Comparison of ENCODE assay signal across 24 cellular contexts in genomic region chr3:43036621-43037331, GRCh38. TPM values are rescaled to one million over a fixed set of nuclear protein-coding genes. Genes with fewer than 3 reads are reported as not detected.
DNase-seq lines count a peak whose midpoint lies in the region; ATAC-seq and TF ChIP-seq lines count a peak whose summit lies in the region.
"Had no signal": no experiment of that assay in that cellular context is flagged by ENCODE, and none has a peak within 500 bp of the region (broad histone marks: within the 10 kb centered on the region; RNA-seq: fewer than 3 reads in every experiment).

No MANE protein-coding gene starts in this region.

- no peak overlapping the region for H3K4me3 Mint-ChIP-seq in H9
- peak overlapping the region; percentile 40 to 44 for H3K4me3 Mint-ChIP-seq in effector memory CD8-positive, alpha-beta T cell
- H3K4me3 Mint-ChIP-seq in MCF 10A (ENCODE audit: unreplicated experiment): no peak overlapping the region
- H3K4me3 Mint-ChIP-seq: CD4-positive, alpha-beta T cell; HFFc6; naive B cell had no signal

- H2BK20ac ChIP-seq in H9 (ENCODE audit: low read depth, low read length, poor library complexity, severe bottlenecking): no peak overlapping the region

- H3K9me3 Mint-ChIP-seq in H9 (peaks cover 4 to 5% of the 10 kb centered on the region in 2 experiments; a peak in 3 of 5 replicates), MCF 10A (ENCODE audit: unreplicated experiment) (no peaks in the 10 kb centered on the region)
- H3K9me3 Mint-ChIP-seq in effector memory CD8-positive, alpha-beta T cell: no peaks in the 10 kb centered on the region
- H3K9me3 Mint-ChIP-seq: CD4-positive, alpha-beta T cell; HFFc6 had no signal

- no peak for TF ChIP-seq CTCF in H9 (conservative IDR thresholded peaks at IDR 0.05)
- no peak for TF ChIP-seq CTCF in MCF 10A (IDR thresholded peaks at IDR 0.05; ENCODE audit: unreplicated experiment)
- TF ChIP-seq CTCF in RWPE1 (conservative IDR thresholded peaks at IDR 0.05; ENCODE audit: low read depth): no peak

- no peaks in the 10 kb centered on the region for H3K79me2 ChIP-seq in H9 (ENCODE audit: insufficient read depth, low read length)

- H3K18ac ChIP-seq in H9 (ENCODE audit: insufficient read length, low read depth, low read length): no peak overlapping the region

- H2AK5ac ChIP-seq in H9 (ENCODE audit: insufficient read length, low read length): no peak overlapping the region

- H3K36me3 Mint-ChIP-seq in H9 (ENCODE audit: insufficient read depth in 1 of 3, low read depth in 3 of 3) (peaks cover 0 to 2% (median 0%) of the 10 kb centered on the region in 3 experiments; a peak in 3 of 7 replicates), MCF 10A (ENCODE audit: insufficient read depth, unreplicated experiment) (no peaks in the 10 kb centered on the region)
- H3K36me3 Mint-ChIP-seq in effector memory CD8-positive, alpha-beta T cell (ENCODE audit: insufficient read depth): peaks cover 3% of the 10 kb centered on the region

- H2BK5ac ChIP-seq in H9 (ENCODE audit: insufficient read length, low read length): no peak overlapping the region

- no peak overlapping the region for H3K4ac ChIP-seq in H9 (ENCODE audit: low read depth, low read length)

- POLR2A ChIA-PET in MCF 10A (lab: Yijun Ruan, JAX): interaction anchor here (0.6 kb wide), 2 partner anchors 143 to 972 kb away, joined by 4 read pairs; no protein-coding TSS in a partner anchor
- POLR2A ChIA-PET in RWPE1 (lab: Yijun Ruan, JAX; ENCODE audit: low non-redundant PET): no interaction called here

- H2BK15ac ChIP-seq in H9 (ENCODE audit: low read depth, low read length): no peak overlapping the region

- ATAC-seq in GM18870 (IDR thresholded peaks at IDR 0.05; ENCODE audit: unreplicated experiment): peak; percentile 56
- ATAC-seq in effector memory CD8-positive, alpha-beta T cell (replicated peaks): peak; percentile 94

- no TSS peak for BruUV-seq in MCF 10A (replicated peaks; lab: Mats Ljungman, UMichigan)

- H3K4me2 ChIP-seq in H9 (ENCODE audit: insufficient read depth, insufficient read length, low read length): no peak overlapping the region

- CTCF ChIA-PET in MCF 10A (lab: Yijun Ruan, JAX): no interaction called here
- CTCF ChIA-PET in RWPE1 (lab: Yijun Ruan, JAX): no interaction called here

- no peak overlapping the region for H3K23ac ChIP-seq in H9 (ENCODE audit: insufficient read length, low read depth, low read length)

- DNase-seq in H9 (peak; percentile 9), renal cortical epithelial cell (ENCODE audit: low read depth) (peak; percentile 16), MCF 10A (ENCODE audit: unreplicated experiment) (no peak), RWPE1 (ENCODE audit: low spot score) (no peak), HUDEP-2 (lab: John Stamatoyannopoulos, UW; ENCODE audit: unreplicated experiment in 76 of 76) (no peak)
- DNase-seq in effector memory CD8-positive, alpha-beta T cell: peak; percentile 18 to 34 (median 26)
- DNase-seq: activated CD4-positive, alpha-beta T cell treated with anti-CD3 and anti-CD28 coated beads for 1 hour; activated gamma-delta T cell; CD4-positive, alpha-beta T cell; DMS53; GF-D8; HFFc6; mesenchymal stem cell; MG63; naive B cell; posterior cingulate gyrus; Right ventricle myocardium superior; small intestine; stimulated activated CD4-positive, alpha-beta T cell treated with anti-CD3 and anti-CD28 coated beads, Interleukin-4, amount 100 ng/mL, for 1 hour; stomach; trophoblast cell had no signal

- intact Hi-C loops in MCF 10A (cut with micrococcal nuclease): no loop called here

- H3T11ph ChIP-seq in H9 (ENCODE audit: low read length): no peak overlapping the region

- no peak overlapping the region for H3K27ac Mint-ChIP-seq in H9
- peak overlapping the region; percentile 76 to 88 for H3K27ac Mint-ChIP-seq in effector memory CD8-positive, alpha-beta T cell
- no peak overlapping the region for H3K27ac Mint-ChIP-seq in MCF 10A (ENCODE audit: low read depth, unreplicated experiment)
- H3K27ac Mint-ChIP-seq: CD4-positive, alpha-beta T cell; HFFc6; naive B cell had no signal

- H3K56ac ChIP-seq in H9 (ENCODE audit: insufficient read length, low read depth, low read length): no peak overlapping the region

- H2BK120ac ChIP-seq in H9 (ENCODE audit: low read depth, low read length, poor library complexity, severe bottlenecking): no peak overlapping the region

- no CpG with 5 or more reads among the region's 9 CpGs for WGBS in H9 (ENCODE audit: extremely low coverage, insufficient read length, low lambda C conversion rate)

- H2AFZ ChIP-seq in H9 (ENCODE audit: low read length): no peak overlapping the region

- H3K4me1 Mint-ChIP-seq in H9 (no peaks in the 10 kb centered on the region), MCF 10A (ENCODE audit: insufficient read depth, unreplicated experiment) (peaks cover 2% of the 10 kb centered on the region)
- H3K4me1 Mint-ChIP-seq in effector memory CD8-positive, alpha-beta T cell (ENCODE audit: low read depth in 2 of 2): peaks cover 21 to 33% of the 10 kb centered on the region in 2 donors
- H3K4me1 Mint-ChIP-seq: naive B cell had no signal

- H2BK12ac ChIP-seq in H9 (ENCODE audit: insufficient read length, low read depth, low read length): no peak overlapping the region

- no peaks in the 10 kb centered on the region for H3K4me1 ChIP-seq in H9 (ENCODE audit: insufficient read depth, low read length)

- H3K27ac ChIP-seq in H9 (ENCODE audit: insufficient read length, low read depth, low read length) (no peak overlapping the region), RWPE1 (no peak overlapping the region)
- H3K27ac ChIP-seq: cardiac muscle cell, stomach had no signal

- H3K27me3 ChIP-seq in H9 (ENCODE audit: insufficient read depth, low read length): no peaks in the 10 kb centered on the region
- H3K27me3 ChIP-seq: cardiac muscle cell, MG63, stomach had no signal

- no peak overlapping the region for H3K9ac ChIP-seq in H9 (ENCODE audit: extremely low read depth, insufficient read length, low read length)

- no peak overlapping the region for H3K14ac ChIP-seq in H9 (ENCODE audit: insufficient read depth, low read length)

- no peaks in the 10 kb centered on the region for H3K23me2 ChIP-seq in H9 (ENCODE audit: insufficient read length, low read depth, low read length, poor library complexity, severe bottlenecking)

- H3K79me1 ChIP-seq in H9 (ENCODE audit: insufficient read depth, low read depth, low read length, poor library complexity, severe bottlenecking): no peaks in the 10 kb centered on the region

- H3K27me3 Mint-ChIP-seq in H9 (ENCODE audit: low read depth): no peaks in the 10 kb centered on the region; the same call in 1 of the 2 replicates
- no peaks in the 10 kb centered on the region for H3K27me3 Mint-ChIP-seq in effector memory CD8-positive, alpha-beta T cell
- peaks cover 19% of the 10 kb centered on the region for H3K27me3 Mint-ChIP-seq in MCF 10A (ENCODE audit: insufficient read depth, unreplicated experiment)
- H3K27me3 Mint-ChIP-seq: CD4-positive, alpha-beta T cell had no signal

- H4K5ac ChIP-seq in H9 (ENCODE audit: insufficient read length, low read depth, low read length): no peak overlapping the region

- H3K9me3 ChIP-seq in H9 (ENCODE audit: control insufficient read depth, low read depth, low read length): no peaks in the 10 kb centered on the region
- H3K9me3 ChIP-seq: MG63, stomach had no signal

- no peak overlapping the region for H4K91ac ChIP-seq in H9 (ENCODE audit: insufficient read length, low read depth, low read length)

- no peak overlapping the region for H4K8ac ChIP-seq in H9 (replicated peaks; ENCODE audit: insufficient read length, low read depth, low read length)

- H4K20me1 ChIP-seq in H9 (ENCODE audit: control insufficient read depth, insufficient read depth, insufficient read length): no peaks in the 10 kb centered on the region

RNA-seq across cellular contexts. Expression of gene GASK1A, which starts 57.7 kb away (rescaled TPM):
- total RNA-seq in H9 (2021) (5.3 and 5.4 TPM in 2 replicates), renal cortical epithelial cell (0.25 and 0.87 TPM in 2 replicates), MCF 10A (2022) (not detected in 2 replicates)
- total RNA-seq: HFFc6, OCI-LY7 had no signal

Comparison
In these comparisons a context has a peak if more than half of its experiments do, and no peak if none do; other contexts are left out.
1. DNase-seq: peak in H9 (single experiment), effector memory CD8-positive, alpha-beta T cell (3 of 3) and renal cortical epithelial cell (single experiment); none in MCF 10A (single experiment), RWPE1 (single experiment) and HUDEP-2 (0 of 76).
2. H3K27ac Mint-ChIP-seq: peak in effector memory CD8-positive, alpha-beta T cell (2 of 2); none in H9 (0 of 3) and MCF 10A (single experiment).
3. H3K4me3 Mint-ChIP-seq: peak in effector memory CD8-positive, alpha-beta T cell (2 of 2); none in H9 (0 of 2) and MCF 10A (single experiment).